ENCODE assay signal across 18 cellular contexts in the genomic region with DNA sequence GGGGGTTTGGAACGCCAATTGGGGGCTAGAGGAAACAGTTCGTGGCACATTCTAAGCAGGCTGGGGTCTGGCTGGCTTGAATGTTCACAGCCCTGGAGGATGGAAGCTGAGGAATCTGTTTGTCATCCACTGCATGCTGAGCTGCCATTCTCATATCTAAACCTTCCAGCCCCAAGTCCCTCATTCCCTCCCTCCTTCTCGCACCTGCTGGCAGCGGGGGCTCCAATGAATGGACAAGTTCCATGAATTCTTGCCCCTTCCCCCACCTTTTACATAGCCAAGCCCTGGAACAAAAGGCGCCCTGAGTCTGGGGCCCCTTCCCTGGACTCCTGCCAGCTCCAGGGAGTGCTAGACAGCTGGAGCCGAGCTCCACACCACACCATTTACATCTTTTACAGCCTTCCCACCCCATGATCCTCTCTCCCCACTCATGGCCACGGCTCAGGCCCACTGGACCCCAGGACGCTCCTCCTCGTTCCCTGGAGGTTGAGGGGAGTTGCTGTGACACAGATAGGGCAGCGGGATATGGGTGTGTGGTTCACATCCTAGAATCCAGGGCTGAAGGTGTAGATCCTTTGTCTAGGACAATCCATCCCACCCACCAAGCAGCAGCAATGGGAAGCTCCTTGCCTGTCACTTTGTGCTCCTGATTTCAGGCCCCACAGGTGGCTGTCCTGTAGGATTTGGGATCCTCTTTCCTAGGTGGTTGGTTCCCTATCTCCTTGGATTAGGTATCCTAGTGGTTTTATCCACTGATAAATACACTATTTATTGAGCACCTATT. TPM values are rescaled to one million over a fixed set of nuclear protein-coding genes. Genes with fewer than 3 reads are reported as not detected.
DNase-seq lines count a peak whose midpoint lies in the region; ATAC-seq and FAIRE-seq lines count a peak whose summit lies in the region.
"Had no signal": no experiment of that assay in that cellular context is flagged by ENCODE, and none has a peak within 500 bp of the region (broad histone marks: within the 10 kb centered on the region; RNA-seq: fewer than 3 reads in every experiment).

No MANE protein-coding gene starts in this region.

- DNase-seq in DMS 273 (lab: John Stamatoyannopoulos, UW; ENCODE audit: unreplicated experiment) (peak; percentile 63), DMS 273 treated with DMSO at 0.1 percent for 48 hours (lab: John Stamatoyannopoulos, UW) (no peak), NCI-H69 (lab: John Stamatoyannopoulos, UW) (peak; percentile 89), iPS DF 4.7 (ENCODE audit: extremely low read depth, low spot score) (peak; percentile 96), small intestine (peak; percentile 6), DMS114 treated with DMSO at 0.1 percent for 48 hours (lab: John Stamatoyannopoulos, UW; ENCODE audit: unreplicated experiment) (no peak), GOT3 (lab: John Stamatoyannopoulos, UW) (no peak), Right ventricle myocardium inferior (ENCODE audit: missing footprints) (no peak)
- DNase-seq: CD8-positive, alpha-beta memory T cell; MV-4-11; naive thymus-derived CD8-positive, alpha-beta T cell; PC-9; trophoblast cell had no signal

- H3K4me1 ChIP-seq in small intestine (ENCODE audit: control insufficient read depth in 2 of 2, insufficient read depth in 1 of 2, low read depth in 1 of 2, low read length in 1 of 2), result no peaks in the 10 kb centered on the region

- H3K4me3 ChIP-seq in small intestine (ENCODE audit: low read depth in 1 of 2, low read length in 2 of 2), result no peak overlapping the region
- H3K4me3 ChIP-seq: PC-9, smooth muscle cell had no signal

- H3K36me3 ChIP-seq in small intestine (ENCODE audit: control insufficient read depth in 2 of 2, insufficient read depth in 2 of 2, low read length in 2 of 2), result no peaks in the 10 kb centered on the region

- H3K27ac ChIP-seq in small intestine (ENCODE audit: low read depth in 1 of 2, low read length in 1 of 2), result no peak overlapping the region
- H3K27ac ChIP-seq: 22Rv1, PC-9 had no signal

- no peak for ATAC-seq in Right ventricle myocardium inferior
- ATAC-seq: activated naive CD4-positive, alpha-beta T cell treated with anti-CD3 and anti-CD28 coated beads, Interleukin-2, amount 50 U/mL, for 72 hours; naive thymus-derived CD8-positive, alpha-beta T cell had no signal

- intact Hi-C loops in Right ventricle myocardium inferior (cut with DNase I), result no loop called here

- no peaks in the 10 kb centered on the region for H3K9me3 ChIP-seq in small intestine (ENCODE audit: control insufficient read depth, low read depth)

- H3K27me3 ChIP-seq in small intestine (ENCODE audit: control insufficient read depth in 2 of 2, insufficient read depth in 2 of 2, low read length in 2 of 2), result no peaks in the 10 kb centered on the region

- FAIRE-seq in small intestine (lab: Jason Lieb, UNC), result no peak
- FAIRE-seq: colon, keratinocyte had no signal

- 21 to 31% (median 28%) methylated on average over 10 of the region's 10 CpGs for WGBS in small intestine, 3 donors

RNA-seq across cellular contexts. Expression of a gene that starts 21.7 kb away (rescaled TPM):
- polyA plus RNA-seq in small intestine, result under 1 TPM in 1 of 3 donors, not detected in 2; 0.85 TPM
- total RNA-seq in Right ventricle myocardium inferior, result not detected
- total RNA-seq: activated naive CD4-positive, alpha-beta T cell treated with anti-CD3 and anti-CD28 coated beads, Interleukin-2, amount 50 U/mL, for 72 hours; CD8-positive, alpha-beta memory T cell; naive thymus-derived CD8-positive, alpha-beta T cell; PC-9; smooth muscle cell had no signal
- polyA plus RNA-seq: CD8-positive, alpha-beta memory T cell; keratinocyte; naive thymus-derived CD8-positive, alpha-beta T cell; smooth muscle cell had no signal

RNA-seq across cellular contexts. Expression of a gene that starts 23.8 kb away (rescaled TPM):
- polyA plus RNA-seq in small intestine, result 10 to 100 TPM; 31.1 to 58.8 (median 44.5) TPM
- 20.8 TPM for total RNA-seq in Right ventricle myocardium inferior

Comparison
In these comparisons a context has a peak if more than half of its experiments do, and no peak if none do; other contexts are left out.
1. DNase-seq: peak in DMS 273 (single experiment), NCI-H69 (single experiment), iPS DF 4.7 (single experiment) and small intestine (single experiment); none in DMS 273 treated with DMSO at 0.1 percent for 48 hours (single experiment), DMS114 treated with DMSO at 0.1 percent for 48 hours (single experiment), GOT3 (single experiment) and Right ventricle myocardium inferior (single experiment).